8 cellular contexts compared by ENCODE assay signal in the genomic region with DNA sequence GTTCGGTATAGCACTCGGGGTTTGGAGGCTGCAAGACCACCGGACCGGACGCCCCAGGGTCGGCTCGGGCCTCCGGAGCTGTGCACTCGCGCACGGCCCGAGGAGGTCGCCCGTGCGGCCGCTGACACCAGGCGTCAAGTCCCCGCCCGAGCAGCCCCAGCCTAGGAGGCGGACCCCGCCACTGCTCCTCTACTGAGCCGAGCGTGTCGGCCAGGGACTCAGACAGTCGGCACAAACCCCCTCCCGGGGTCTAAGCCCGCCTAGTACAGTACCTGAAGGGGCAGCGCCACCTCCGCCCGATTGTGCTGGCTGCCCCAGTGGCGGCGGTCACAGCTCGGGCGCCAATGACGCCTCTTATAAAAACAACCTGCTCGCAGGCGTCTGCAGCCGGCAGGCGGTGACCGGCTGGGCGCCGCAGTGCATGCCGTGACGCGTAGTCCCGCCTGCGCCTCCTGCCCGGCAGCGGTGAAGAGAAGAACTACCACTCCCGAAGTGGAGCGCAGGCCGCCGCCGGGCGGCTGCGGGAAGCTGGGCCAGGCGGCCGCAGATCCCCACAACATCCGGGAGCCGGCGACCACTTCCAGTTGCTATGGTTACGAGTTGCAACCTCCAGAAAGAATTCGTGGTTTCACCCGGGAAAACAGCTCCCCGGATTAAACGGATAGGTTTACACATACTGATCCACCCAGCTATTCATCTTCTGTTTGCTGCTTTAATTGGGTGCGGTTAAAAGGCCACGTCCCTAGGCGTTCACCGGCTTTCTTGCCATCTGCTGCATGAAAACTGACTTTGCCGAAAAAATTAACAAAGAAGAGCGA. TPM values are rescaled to one million over a fixed set of nuclear protein-coding genes. Genes with fewer than 3 reads are reported as not detected.
DNase-seq lines count a peak whose midpoint lies in the region; ATAC-seq lines count a peak whose summit lies in the region.

Gene CCPG1 (minus strand): TSS at position 411 of the 818 bp plus-strand sequence. CDS start 18,935 bp downstream, outside the sequence.
A gene with protein sequence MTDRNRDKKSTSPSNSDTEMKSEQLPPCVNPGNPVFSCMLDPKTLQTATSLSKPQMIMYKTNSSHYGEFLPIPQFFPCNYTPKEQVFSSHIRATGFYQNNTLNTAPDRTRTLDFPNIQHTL (plus strand): TSS at position 547 of the 818 bp plus-strand sequence. CDS start 274 bp downstream, outside the sequence.

- H3K9me3 ChIP-seq in endocrine pancreas (ENCODE audit: control insufficient read depth, low read length), result no peaks in the 10 kb centered on the region

- peaks cover 33% of the 10 kb centered on the region for H3K4me1 Mint-ChIP-seq in activated CD8-positive, alpha-beta memory T cell treated with anti-CD3 and anti-CD28 coated beads, Interleukin-2, amount 10 ng/mL, durations not matched to agents 7 days and 5 days

- H3K18ac ChIP-seq in mesendoderm (ENCODE audit: low read length), result no peak within 1 kb of the TSS

- H3K4me3 Mint-ChIP-seq in activated CD8-positive, alpha-beta memory T cell treated with anti-CD3 and anti-CD28 coated beads, Interleukin-2, amount 10 ng/mL, durations not matched to agents 7 days and 5 days, result peak within 1 kb of the TSS; percentile 90

- H2AK5ac ChIP-seq in mesendoderm (ENCODE audit: low read length), result no peak within 1 kb of the TSS

- peak; percentile 93 for ATAC-seq in GM19468 (IDR thresholded peaks at IDR 0.05; ENCODE audit: extremely low read depth, unreplicated experiment)
- ATAC-seq in activated CD8-positive, alpha-beta memory T cell treated with anti-CD3 and anti-CD28 coated beads, Interleukin-2, amount 10 ng/mL, durations not matched to agents 7 days and 5 days, result peak; percentile 96

- CTCF ChIA-PET in activated CD8-positive, alpha-beta memory T cell treated with anti-CD3 and anti-CD28 coated beads, Interleukin-2, amount 10 ng/mL, durations not matched to agents 7 days and 5 days (lab: Charles Lee), result interaction anchor here (0.6 to 3.5 kb wide), 18 partner anchors 9 to 654 kb away, joined by 3 to 22 read pairs (median 4); partner anchors contain the start of genes PIGB and PIGBOS1

- no CpG with 5 or more reads among the region's 72 CpGs for WGBS in mesendoderm (ENCODE audit: extremely low coverage, insufficient coverage, low lambda C conversion rate)

- no peaks in the 10 kb centered on the region for H3K36me3 ChIP-seq in endocrine pancreas (ENCODE audit: control insufficient read depth, insufficient read depth, low read length)
- H3K36me3 ChIP-seq in mesendoderm (ENCODE audit: control insufficient read depth, insufficient read depth, low read length), result no peaks in the 10 kb centered on the region

- H3K4ac ChIP-seq in mesendoderm (ENCODE audit: low read depth, low read length), result peak within 1 kb of the TSS; percentile 18

- H3K4me2 ChIP-seq in mesendoderm (ENCODE audit: low read length), result peak within 1 kb of the TSS; percentile 85

- H3K23ac ChIP-seq in mesendoderm (ENCODE audit: low read length), result no peak within 1 kb of the TSS

- no peaks in the 10 kb centered on the region for H3K9me3 Mint-ChIP-seq in activated CD8-positive, alpha-beta memory T cell treated with anti-CD3 and anti-CD28 coated beads, Interleukin-2, amount 10 ng/mL, durations not matched to agents 7 days and 5 days (ENCODE audit: low read depth)

- H4K5ac ChIP-seq in mesendoderm (ENCODE audit: low read length), result no peak within 1 kb of the TSS

- H3K4me3 ChIP-seq in endocrine pancreas (ENCODE audit: control insufficient read depth, insufficient read depth, low read length) (peak within 1 kb of the TSS; percentile 97), mesendoderm (ENCODE audit: low read length) (peak within 1 kb of the TSS; percentile 78)

- no peaks in the 10 kb centered on the region for H3K36me3 Mint-ChIP-seq in activated CD8-positive, alpha-beta memory T cell treated with anti-CD3 and anti-CD28 coated beads, Interleukin-2, amount 10 ng/mL, durations not matched to agents 7 days and 5 days

- no peak within 1 kb of the TSS for H2BK120ac ChIP-seq in mesendoderm (ENCODE audit: low read depth, low read length)

- H3K27me3 ChIP-seq in endocrine pancreas (ENCODE audit: control insufficient read depth, insufficient read depth, low read length), result no peaks in the 10 kb centered on the region
- no peaks in the 10 kb centered on the region for H3K27me3 ChIP-seq in mesendoderm (ENCODE audit: insufficient read depth, low read length, poor library complexity)

- no peaks in the 10 kb centered on the region for H3K79me2 ChIP-seq in mesendoderm (ENCODE audit: control insufficient read depth, insufficient read depth, low read length)

- peak within 1 kb of the TSS; percentile 94 for H3K56ac ChIP-seq in mesendoderm (ENCODE audit: low read length)

- H3K27me3 Mint-ChIP-seq in activated CD8-positive, alpha-beta memory T cell treated with anti-CD3 and anti-CD28 coated beads, Interleukin-2, amount 10 ng/mL, durations not matched to agents 7 days and 5 days, result no peaks in the 10 kb centered on the region

- H4K8ac ChIP-seq in mesendoderm (ENCODE audit: low read depth, low read length), result no peak within 1 kb of the TSS

- H3K9ac ChIP-seq in endocrine pancreas (ENCODE audit: control insufficient read depth, insufficient read depth, low read length) (peak within 1 kb of the TSS; percentile 94), mesendoderm (ENCODE audit: low read length) (peak within 1 kb of the TSS; percentile 88)

- DNase-seq in COR-L47 (lab: John Stamatoyannopoulos, UW) (peak; percentile 93), HS-5 (ENCODE audit: low read depth) (peak; percentile 80), mesendoderm (peak; percentile 99)
- DNase-seq in NK-92 treated with Interleukin-12 subunit alpha and Interleukin-12 subunit beta, amount 100 ng/mL, for 24 hours (lab: John Stamatoyannopoulos, UW), result peak; percentile 93
- peak; percentile 95 for DNase-seq in activated CD8-positive, alpha-beta memory T cell treated with anti-CD3 and anti-CD28 coated beads, Interleukin-2, amount 10 ng/mL, durations not matched to agents 7 days and 5 days
- DNase-seq in stimulated activated CD8-positive, alpha-beta memory T cell treated with anti-CD3 and anti-CD28 coated beads, Interleukin-15, amount 100 ng/mL, for 1 hour (ENCODE audit: low read depth), result peak; percentile 55

- H3K27ac ChIP-seq in mesendoderm (ENCODE audit: low read depth, low read length), result peak within 1 kb of the TSS; percentile 48

- H3K27ac Mint-ChIP-seq in activated CD8-positive, alpha-beta memory T cell treated with anti-CD3 and anti-CD28 coated beads, Interleukin-2, amount 10 ng/mL, durations not matched to agents 7 days and 5 days, result peak within 1 kb of the TSS; percentile 86

- H2BK15ac ChIP-seq in mesendoderm (replicated peaks; ENCODE audit: low read depth), result no peak within 1 kb of the TSS

- no peak within 1 kb of the TSS for H2BK5ac ChIP-seq in mesendoderm (ENCODE audit: low read length)

- peaks cover 8% of the 10 kb centered on the region for H3K4me1 ChIP-seq in endocrine pancreas (ENCODE audit: control insufficient read depth, insufficient read depth, low read length)
- no peaks in the 10 kb centered on the region for H3K4me1 ChIP-seq in mesendoderm (ENCODE audit: control insufficient read depth, low read depth, low read length)

- no peaks in the 10 kb centered on the region for H3K79me1 ChIP-seq in mesendoderm (ENCODE audit: low read length)

RNA-seq across cellular contexts. Expression of gene CCPG1, which starts in this region (rescaled TPM):
- total RNA-seq in activated CD8-positive, alpha-beta memory T cell treated with anti-CD3 and anti-CD28 coated beads, Interleukin-2, amount 10 ng/mL, durations not matched to agents 7 days and 5 days, result 10 to 100 TPM; 19.2 to 22.0 TPM
- polyA plus RNA-seq in mesendoderm (2013, experiment 1 of 2), result 19.6 TPM
- polyA plus RNA-seq in mesendoderm (2013, experiment 2 of 2), result 19.2 TPM

RNA-seq across cellular contexts. Expression of the second gene that starts in this region (rescaled TPM):
- not detected for total RNA-seq in activated CD8-positive, alpha-beta memory T cell treated with anti-CD3 and anti-CD28 coated beads, Interleukin-2, amount 10 ng/mL, durations not matched to agents 7 days and 5 days
- 6.0 TPM for polyA plus RNA-seq in mesendoderm (2013, experiment 1 of 2)
- polyA plus RNA-seq in mesendoderm (2013, experiment 2 of 2), result 6.3 TPM

Comparison
In these comparisons a context has a peak if more than half of its experiments do, and no peak if none do; other contexts are left out.
1. Peak in every context shown above with its lines: DNase-seq, ATAC-seq, H3K4me3 ChIP-seq and H3K27ac ChIP-seq.